30 cellular contexts compared by ENCODE assay signal in the genomic region with DNA sequence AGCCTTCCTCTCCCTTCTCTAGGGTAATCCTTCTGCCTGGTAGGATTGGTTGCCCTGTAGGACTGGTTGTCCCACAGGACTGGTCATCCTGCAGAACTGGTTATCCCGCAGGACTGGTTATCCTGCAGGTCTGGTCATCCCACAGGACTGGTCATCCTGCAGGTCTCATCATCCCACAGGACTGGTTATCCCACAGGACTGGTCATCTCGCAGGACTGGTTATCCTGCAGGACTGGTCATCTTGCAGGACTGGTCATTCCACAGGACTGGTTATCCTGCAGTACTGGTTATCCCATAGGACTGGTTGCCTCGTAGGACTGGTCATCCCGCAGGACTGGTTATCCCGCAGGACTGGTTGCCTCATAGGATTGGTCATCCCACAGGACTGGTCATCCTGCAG. TPM values are rescaled to one million over a fixed set of nuclear protein-coding genes. Genes with fewer than 3 reads are reported as not detected.
"Had no signal": no experiment of that assay in that cellular context is flagged by ENCODE, and none has a peak within 500 bp of the region (broad histone marks: within the 10 kb centered on the region; RNA-seq: fewer than 3 reads in every experiment).

No MANE protein-coding gene starts in this region.

- H3K4me3 Mint-ChIP-seq: activated CD4-positive, alpha-beta memory T cell treated with anti-CD3 and anti-CD28 coated beads, Interleukin-2, amount 10 ng/mL, durations not matched to agents 7 days and 5 days; activated CD4-positive, alpha-beta T cell treated with anti-CD3 and anti-CD28 coated beads, Interleukin-2, amount 10 ng/mL, durations not matched to agents 7 days and 5 days; activated naive CD4-positive, alpha-beta T cell treated with anti-CD3 and anti-CD28 coated beads, Interleukin-2, amount 10 ng/mL, durations not matched to agents 7 days and 5 days; activated naive CD8-positive, alpha-beta T cell treated with anti-CD3 and anti-CD28 coated beads, Interleukin-2, amount 10 ng/mL, durations not matched to agents 7 days and 5 days; activated T-cell treated with anti-CD3 and anti-CD28 coated beads, Interleukin-2, amount 50 U/mL, for 24 hours; activated T-cell treated with anti-CD3 and anti-CD28 coated beads, Interleukin-2, amount 50 U/mL, for 72 hours; dendritic cell treated with granulocyte-macrophage colony-stimulating factor and Interleukin-4, amounts not matched to agents 40 ng/mL and 50 ng/mL, for 4 days; endodermal cell had no signal

- H3K36me3 ChIP-seq: brain microvascular endothelial cell, colonic mucosa, esophagus squamous epithelium, gastroesophageal sphincter, heart right ventricle had no signal

- H3K27ac Mint-ChIP-seq: activated CD4-positive, alpha-beta memory T cell treated with anti-CD3 and anti-CD28 coated beads, Interleukin-2, amount 10 ng/mL, durations not matched to agents 7 days and 5 days; activated CD4-positive, alpha-beta T cell treated with anti-CD3 and anti-CD28 coated beads, Interleukin-2, amount 10 ng/mL, durations not matched to agents 7 days and 5 days; activated naive CD4-positive, alpha-beta T cell treated with anti-CD3 and anti-CD28 coated beads, Interleukin-2, amount 10 ng/mL, durations not matched to agents 7 days and 5 days; activated naive CD4-positive, alpha-beta T cell treated with anti-CD3 and anti-CD28 coated beads, Interleukin-2, amount 50 U/mL, for 72 hours; activated naive CD8-positive, alpha-beta T cell treated with anti-CD3 and anti-CD28 coated beads, Interleukin-2, amount 10 ng/mL, durations not matched to agents 7 days and 5 days; activated T-cell treated with anti-CD3 and anti-CD28 coated beads, Interleukin-2, amount 50 U/mL, for 24 hours; activated T-cell treated with anti-CD3 and anti-CD28 coated beads, Interleukin-2, amount 50 U/mL, for 72 hours; dendritic cell treated with granulocyte-macrophage colony-stimulating factor and Interleukin-4, amounts not matched to agents 40 ng/mL and 50 ng/mL, for 4 days; endodermal cell had no signal

- H3K27me3 Mint-ChIP-seq: activated CD4-positive, alpha-beta T cell treated with anti-CD3 and anti-CD28 coated beads, Interleukin-2, amount 10 ng/mL, durations not matched to agents 7 days and 5 days had no signal

- FAIRE-seq: astrocyte had no signal

- H3K9me3 Mint-ChIP-seq: activated CD4-positive, alpha-beta memory T cell treated with anti-CD3 and anti-CD28 coated beads, Interleukin-2, amount 10 ng/mL, durations not matched to agents 7 days and 5 days; activated CD4-positive, alpha-beta T cell treated with anti-CD3 and anti-CD28 coated beads, Interleukin-2, amount 10 ng/mL, durations not matched to agents 7 days and 5 days; activated naive CD4-positive, alpha-beta T cell treated with anti-CD3 and anti-CD28 coated beads, Interleukin-2, amount 10 ng/mL, durations not matched to agents 7 days and 5 days; activated naive CD4-positive, alpha-beta T cell treated with anti-CD3 and anti-CD28 coated beads, Interleukin-2, amount 50 U/mL, for 72 hours; activated naive CD8-positive, alpha-beta T cell treated with anti-CD3 and anti-CD28 coated beads, Interleukin-2, amount 10 ng/mL, durations not matched to agents 7 days and 5 days; activated T-cell treated with anti-CD3 and anti-CD28 coated beads, Interleukin-2, amount 50 U/mL, for 24 hours; activated T-cell treated with anti-CD3 and anti-CD28 coated beads, Interleukin-2, amount 50 U/mL, for 72 hours; dendritic cell treated with granulocyte-macrophage colony-stimulating factor and Interleukin-4, amounts not matched to agents 40 ng/mL and 50 ng/mL, for 4 days had no signal

- ATAC-seq: activated naive CD4-positive, alpha-beta T cell treated with anti-CD3 and anti-CD28 coated beads, Interleukin-2, amount 50 U/mL, for 72 hours; activated T-cell treated with anti-CD3 and anti-CD28 coated beads, Interleukin-2, amount 50 U/mL, for 72 hours; gastroesophageal sphincter; heart right ventricle had no signal

- H3K4me1 Mint-ChIP-seq: activated CD4-positive, alpha-beta memory T cell treated with anti-CD3 and anti-CD28 coated beads, Interleukin-2, amount 10 ng/mL, durations not matched to agents 7 days and 5 days; activated CD4-positive, alpha-beta T cell treated with anti-CD3 and anti-CD28 coated beads, Interleukin-2, amount 10 ng/mL, durations not matched to agents 7 days and 5 days; activated naive CD4-positive, alpha-beta T cell treated with anti-CD3 and anti-CD28 coated beads, Interleukin-2, amount 10 ng/mL, durations not matched to agents 7 days and 5 days; activated naive CD8-positive, alpha-beta T cell treated with anti-CD3 and anti-CD28 coated beads, Interleukin-2, amount 10 ng/mL, durations not matched to agents 7 days and 5 days had no signal

- H3K4me3 ChIP-seq: colonic mucosa, dorsolateral prefrontal cortex, esophagus squamous epithelium, gastroesophageal sphincter, heart right ventricle had no signal

- H3K36me3 Mint-ChIP-seq: activated naive CD4-positive, alpha-beta T cell treated with anti-CD3 and anti-CD28 coated beads, Interleukin-2, amount 10 ng/mL, durations not matched to agents 7 days and 5 days; activated naive CD4-positive, alpha-beta T cell treated with anti-CD3 and anti-CD28 coated beads, Interleukin-2, amount 50 U/mL, for 72 hours; activated naive CD8-positive, alpha-beta T cell treated with anti-CD3 and anti-CD28 coated beads, Interleukin-2, amount 10 ng/mL, durations not matched to agents 7 days and 5 days had no signal

- H3K27me3 ChIP-seq: colonic mucosa, dorsolateral prefrontal cortex, esophagus squamous epithelium, gastroesophageal sphincter, heart right ventricle had no signal

- DNase-seq: activated CD4-positive, alpha-beta memory T cell treated with anti-CD3 and anti-CD28 coated beads, Interleukin-2, amount 10 ng/mL, durations not matched to agents 7 days and 5 days; activated CD4-positive, alpha-beta T cell treated with anti-CD3 and anti-CD28 coated beads for 1 hour; activated CD4-positive, alpha-beta T cell treated with anti-CD3 and anti-CD28 coated beads for 4 hours; activated CD4-positive, alpha-beta T cell treated with anti-CD3 and anti-CD28 coated beads, Interleukin-2, amount 10 ng/mL, durations not matched to agents 7 days and 5 days; activated CD4-positive, alpha-beta T cell treated with anti-CD3 and anti-CD28 coated beads, Interleukin-2, amount 50 U/mL, for 4 hours; activated CD4-positive, CD25-positive, alpha-beta regulatory T cell; activated CD8-positive, alpha-beta memory T cell treated with anti-CD3 and anti-CD28 coated beads, Interleukin-2, amount 50 U/mL, for 48 hours; activated gamma-delta T cell; activated naive CD4-positive, alpha-beta T cell; activated naive CD4-positive, alpha-beta T cell treated with anti-CD3 and anti-CD28 coated beads, Interleukin-2, amount 10 ng/mL, durations not matched to agents 7 days and 5 days; activated naive CD8-positive, alpha-beta T cell treated with anti-CD3 and anti-CD28 coated beads, Interleukin-2, amount 10 ng/mL, durations not matched to agents 7 days and 5 days; activated T-cell treated with anti-CD3 and anti-CD28 coated beads for 4 hours; activated T-cell treated with anti-CD3 and anti-CD28 coated beads, Interleukin-2, amount 50 U/mL, for 24 hours; activated T-cell treated with anti-CD3 and anti-CD28 coated beads, Interleukin-2, amount 50 U/mL, for 72 hours; brain microvascular endothelial cell; caudate nucleus; cerebellar nuclear complex; colonic mucosa; dorsolateral prefrontal cortex; effector memory CD4-positive, alpha-beta T cell; endodermal cell; esophagus squamous epithelium; foreskin melanocyte; heart right ventricle; T-helper 2 cell had no signal

RNA-seq across cellular contexts. Expression of a gene that starts 48.1 kb away (rescaled TPM):
- total RNA-seq: activated CD4-positive, alpha-beta memory T cell treated with anti-CD3 and anti-CD28 coated beads, Interleukin-2, amount 10 ng/mL, durations not matched to agents 7 days and 5 days; activated CD4-positive, alpha-beta T cell treated with anti-CD3 and anti-CD28 coated beads, Interleukin-2, amount 10 ng/mL, durations not matched to agents 7 days and 5 days; activated naive CD4-positive, alpha-beta T cell treated with anti-CD3 and anti-CD28 coated beads, Interleukin-2, amount 50 U/mL, for 72 hours; activated naive CD8-positive, alpha-beta T cell treated with anti-CD3 and anti-CD28 coated beads, Interleukin-2, amount 10 ng/mL, durations not matched to agents 7 days and 5 days; T-helper 1 cell treated with Interleukin-12 subunit alpha and Interleukin-12 subunit beta and Interleukin-4 antibody, amounts not matched to agents 30 ng/mL and 1 ng/mL, for 36 hours had no signal
